1 cellular context compared by ENCODE assay signal in the genomic region with DNA sequence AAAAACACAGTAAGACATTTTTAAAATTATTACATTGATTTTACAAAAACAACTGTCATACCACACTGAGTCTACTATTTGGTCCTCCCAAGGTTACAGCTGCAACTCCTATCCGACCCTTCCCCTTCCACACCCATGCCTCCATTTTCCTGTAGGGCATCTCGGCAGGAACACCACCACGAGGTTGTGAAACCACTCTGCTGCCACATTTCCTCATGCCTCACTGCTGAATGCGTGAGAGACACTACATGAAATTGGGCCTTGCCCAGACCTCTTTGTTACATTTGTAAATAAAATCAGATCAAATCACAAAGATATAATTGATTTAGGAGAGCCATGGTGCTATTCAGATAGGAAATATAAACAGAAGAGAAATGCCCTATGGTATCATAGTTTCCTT.
TF ChIP-seq lines count a peak whose summit lies in the region.

No MANE protein-coding gene starts in this region.

TF ChIP-seq in H1, 55 proteins besides CTCF, POLR2A, EP300 and RAD21:
- TF ChIP-seq TBP (IDR thresholded peaks at IDR 0.05; ENCODE audit: low read depth, low read length), result no peak
- TF ChIP-seq TAF7 (optimal IDR thresholded peaks at IDR 0.05; ENCODE audit: borderline replicate concordance, low read depth, low read length), result no peak
- no peak for TF ChIP-seq BCL11A (IDR thresholded peaks at IDR 0.05; ENCODE audit: low read depth in 2 of 2, low read length in 2 of 2)
- TF ChIP-seq SIRT6 (IDR thresholded peaks at IDR 0.05; ENCODE audit: low read length), result no peak
- no peak for TF ChIP-seq CREB1 (IDR thresholded peaks at IDR 0.05)
- TF ChIP-seq BACH1 (IDR thresholded peaks at IDR 0.05; ENCODE audit: low read length), result no peak
- no peak for TF ChIP-seq GABPA (IDR thresholded peaks at IDR 0.05; ENCODE audit: borderline replicate concordance, insufficient read depth, low read length)
- no peak for TF ChIP-seq NANOG (IDR thresholded peaks at IDR 0.05; ENCODE audit: insufficient read depth, low read depth, low read length, poor library complexity, severe bottlenecking)
- TF ChIP-seq CHD2 (IDR thresholded peaks at IDR 0.05; ENCODE audit: low read length), result no peak
- no peak for TF ChIP-seq TAF1 (IDR thresholded peaks at IDR 0.05; ENCODE audit: low read depth, low read length)
- no peak for TF ChIP-seq CTBP2 (IDR thresholded peaks at IDR 0.05; ENCODE audit: borderline replicate concordance, insufficient read depth, insufficient read length, low read length)
- TF ChIP-seq BRCA1 (IDR thresholded peaks at IDR 0.05; ENCODE audit: low read depth, low read length), result no peak
- no peak for TF ChIP-seq FOSL1 (IDR thresholded peaks at IDR 0.05; ENCODE audit: insufficient read depth, low read depth, low read length)
- no peak for TF ChIP-seq HDAC2 (IDR thresholded peaks at IDR 0.05; ENCODE audit: borderline replicate concordance in 1 of 2, low read depth in 2 of 2, low read length in 2 of 2)
- no peak for TF ChIP-seq JUND (IDR thresholded peaks at IDR 0.05; ENCODE audit: low read length)
